In the genomic region with DNA sequence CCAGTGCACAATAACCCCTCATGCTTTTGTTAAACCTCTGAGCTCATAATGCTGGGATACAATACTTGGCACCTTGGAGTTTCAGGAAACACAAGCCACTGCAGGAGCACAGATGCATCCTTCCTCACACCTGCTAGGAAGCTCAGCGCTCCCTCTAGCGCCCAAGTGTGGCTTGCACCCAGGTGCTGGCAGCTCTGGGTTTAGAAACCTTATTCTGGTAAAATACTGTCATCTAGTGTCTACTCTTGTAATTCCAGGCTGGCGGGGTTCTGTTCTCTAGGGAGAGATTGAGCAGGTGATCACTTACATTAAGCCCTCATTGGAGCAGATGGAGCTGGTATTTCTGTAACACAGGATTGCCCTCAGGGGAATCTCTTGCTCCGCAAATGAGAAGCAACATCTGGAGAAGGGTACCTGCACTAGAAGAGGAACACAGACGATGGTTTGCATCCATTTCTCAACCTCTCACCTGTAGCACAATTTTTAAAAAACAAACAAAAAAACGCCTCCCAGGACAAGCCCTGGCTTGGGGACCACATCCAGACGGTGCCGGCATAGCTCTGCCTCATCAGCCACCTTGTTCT, we compare ENCODE assay signal across 8 cellular contexts. TPM values are rescaled to one million over a fixed set of nuclear protein-coding genes. Genes with fewer than 3 reads are reported as not detected.
DNase-seq lines count a peak whose midpoint lies in the region; ATAC-seq and TF ChIP-seq lines count a peak whose summit lies in the region.

No MANE protein-coding gene starts in this region.

- H3K79me1 ChIP-seq in trophoblast cell (ENCODE audit: low read length) = no peaks in the 10 kb centered on the region

- H3K36me3 ChIP-seq in SJCRH30 (no peaks in the 10 kb centered on the region), trophoblast cell (ENCODE audit: control insufficient read depth in 1 of 2, insufficient read depth in 2 of 2, low read length in 2 of 2) (no peaks in the 10 kb centered on the region), vagina (no peaks in the 10 kb centered on the region)

- peak; percentile 100 for TF ChIP-seq CTCF in C4-2B (conservative IDR thresholded peaks at IDR 0.05)
- TF ChIP-seq CTCF in vagina (IDR thresholded peaks at IDR 0.05) = peak; percentile 99 to 100 (median 100)

- H3K23ac ChIP-seq in trophoblast cell (ENCODE audit: low read length) = no peak overlapping the region

- H3K9me3 ChIP-seq in SJCRH30 (replicated peaks) = no peaks in the 10 kb centered on the region
- H3K9me3 ChIP-seq in trophoblast cell (ENCODE audit: insufficient read depth, low read depth, low read length) = no peaks in the 10 kb centered on the region
- no peaks in the 10 kb centered on the region for H3K9me3 ChIP-seq in vagina

- no peaks in the 10 kb centered on the region for H3K36me3 Mint-ChIP-seq in activated naive CD4-positive, alpha-beta T cell treated with anti-CD3 and anti-CD28 coated beads, Interleukin-2, amount 50 U/mL, for 72 hours

- H3K18ac ChIP-seq in trophoblast cell (ENCODE audit: low read length) = no peak overlapping the region

- intact Hi-C loops in head of caudate nucleus (cut with DNase I) (loop anchor here (5.0 to 10.0 kb wide), 2 partner anchors 159 to 187 kb away; no protein-coding TSS in a partner anchor), vagina (cut with DNase I) (loop anchor here (5.0 kb wide), 1 partner anchor 159 kb away; no protein-coding TSS in a partner anchor)

- H2AFZ ChIP-seq in trophoblast cell (ENCODE audit: insufficient read depth, low read length, poor library complexity) = no peak overlapping the region

- DNase-seq in MV-4-11 (lab: John Stamatoyannopoulos, UW) (peak; percentile 82), SJCRH30 (peak; percentile 84 to 91), head of caudate nucleus (peak; percentile 65 to 94 (median 86)), trophoblast cell (peak; percentile 93 to 96), vagina (ENCODE audit: extremely low spot score in 2 of 2) (peak in 1 of 2 donors; percentile 91)
- DNase-seq in activated naive CD4-positive, alpha-beta T cell treated with anti-CD3 and anti-CD28 coated beads, Interleukin-2, amount 50 U/mL, for 72 hours (ENCODE audit: low spot score in 2 of 2) = peak; percentile 65 to 79

- no peak overlapping the region for H4K8ac ChIP-seq in trophoblast cell (ENCODE audit: low read depth, low read length)

- no peak overlapping the region for H3K4me3 ChIP-seq in SJCRH30
- H3K4me3 ChIP-seq in trophoblast cell (ENCODE audit: low read depth, low read length) = no peak overlapping the region
- no peak overlapping the region for H3K4me3 ChIP-seq in vagina

- no peaks in the 10 kb centered on the region for H3K9me3 Mint-ChIP-seq in activated naive CD4-positive, alpha-beta T cell treated with anti-CD3 and anti-CD28 coated beads, Interleukin-2, amount 50 U/mL, for 72 hours

- 0 out of 2 replicates have a peak, but pooled peaks cover 3% of the 10 kb centered on the region for H3K27me3 ChIP-seq in SJCRH30
- H3K27me3 ChIP-seq in trophoblast cell (ENCODE audit: insufficient read depth, low read length) = no peaks in the 10 kb centered on the region
- H3K27me3 ChIP-seq in vagina = no peaks in the 10 kb centered on the region

- H4K91ac ChIP-seq in trophoblast cell (ENCODE audit: low read depth, low read length) = no peak overlapping the region

- peak; percentile 58 for ATAC-seq in GM21390 (IDR thresholded peaks at IDR 0.05; ENCODE audit: unreplicated experiment)
- ATAC-seq in activated naive CD4-positive, alpha-beta T cell treated with anti-CD3 and anti-CD28 coated beads, Interleukin-2, amount 50 U/mL, for 72 hours = peak; percentile 86 to 95

- no peak overlapping the region for H2BK12ac ChIP-seq in trophoblast cell (ENCODE audit: low read length)

- no peak overlapping the region for H2AK5ac ChIP-seq in trophoblast cell (ENCODE audit: low read length)

- no peaks in the 10 kb centered on the region for H3K79me2 ChIP-seq in trophoblast cell (ENCODE audit: control insufficient read depth, insufficient read depth, low read length, poor library complexity)

- no peaks in the 10 kb centered on the region for H3K4me1 ChIP-seq in SJCRH30
- H3K4me1 ChIP-seq in trophoblast cell (ENCODE audit: control insufficient read depth in 1 of 2, insufficient read depth in 2 of 2, low read length in 2 of 2) = no peaks in the 10 kb centered on the region
- H3K4me1 ChIP-seq in vagina = no peaks in the 10 kb centered on the region

- H2BK5ac ChIP-seq in trophoblast cell (ENCODE audit: low read depth, low read length, poor library complexity) = no peak overlapping the region

- H3K9ac ChIP-seq in trophoblast cell (ENCODE audit: low read length) = no peak overlapping the region

- no peak overlapping the region for H2BK120ac ChIP-seq in trophoblast cell (ENCODE audit: insufficient read depth, low read length, poor library complexity)

- no peak overlapping the region for H3K4me2 ChIP-seq in trophoblast cell (ENCODE audit: low read length)

- H3K27ac ChIP-seq in C4-2B (no peak overlapping the region), SJCRH30 (no peak overlapping the region), trophoblast cell (ENCODE audit: low read depth, low read length) (no peak overlapping the region), vagina (no peak overlapping the region)

- TF ChIP-seq POLR2A in vagina (IDR thresholded peaks at IDR 0.05) = no peak

- no CpG with 5 or more reads among the region's 8 CpGs for WGBS in trophoblast cell (ENCODE audit: extremely low coverage, insufficient coverage, insufficient read length)

- H3K14ac ChIP-seq in trophoblast cell (ENCODE audit: low read length) = no peak overlapping the region

- H3K4ac ChIP-seq in trophoblast cell (ENCODE audit: low read depth, low read length) = no peak overlapping the region

- no peak overlapping the region for H4K12ac ChIP-seq in trophoblast cell (ENCODE audit: low read depth, low read length)

- H3K27ac Mint-ChIP-seq in activated naive CD4-positive, alpha-beta T cell treated with anti-CD3 and anti-CD28 coated beads, Interleukin-2, amount 50 U/mL, for 72 hours = no peak overlapping the region

RNA-seq across cellular contexts. Expression of a gene that starts 1.5 kb away (rescaled TPM):
- not detected in 2 replicates for total RNA-seq in SJCRH30 (2014; rRNA removed; shearing (Covaris generic))
- not detected for total RNA-seq in activated naive CD4-positive, alpha-beta T cell treated with anti-CD3 and anti-CD28 coated beads, Interleukin-2, amount 50 U/mL, for 72 hours
- polyA plus RNA-seq in trophoblast cell (2013) = not detected in 2 replicates
- total RNA-seq in vagina = not detected

RNA-seq across cellular contexts. Expression of a gene that starts 5.3 kb away (rescaled TPM):
- total RNA-seq in SJCRH30 (2014; rRNA removed; shearing (Covaris generic)) = not detected in 2 replicates
- total RNA-seq in activated naive CD4-positive, alpha-beta T cell treated with anti-CD3 and anti-CD28 coated beads, Interleukin-2, amount 50 U/mL, for 72 hours = not detected
- 0.15 TPM in 1 of 2 replicates, not detected in the other for polyA plus RNA-seq in trophoblast cell (2013)
- 2.2 TPM for total RNA-seq in vagina

RNA-seq across cellular contexts. Expression of a gene that starts 42.3 kb away (rescaled TPM):
- total RNA-seq in SJCRH30 (2014; rRNA removed; shearing (Covaris generic)) = not detected in 2 replicates
- total RNA-seq in activated naive CD4-positive, alpha-beta T cell treated with anti-CD3 and anti-CD28 coated beads, Interleukin-2, amount 50 U/mL, for 72 hours = not detected
- not detected in 2 replicates for polyA plus RNA-seq in trophoblast cell (2013)
- total RNA-seq in vagina = 1.5 TPM
